In the genomic region with DNA sequence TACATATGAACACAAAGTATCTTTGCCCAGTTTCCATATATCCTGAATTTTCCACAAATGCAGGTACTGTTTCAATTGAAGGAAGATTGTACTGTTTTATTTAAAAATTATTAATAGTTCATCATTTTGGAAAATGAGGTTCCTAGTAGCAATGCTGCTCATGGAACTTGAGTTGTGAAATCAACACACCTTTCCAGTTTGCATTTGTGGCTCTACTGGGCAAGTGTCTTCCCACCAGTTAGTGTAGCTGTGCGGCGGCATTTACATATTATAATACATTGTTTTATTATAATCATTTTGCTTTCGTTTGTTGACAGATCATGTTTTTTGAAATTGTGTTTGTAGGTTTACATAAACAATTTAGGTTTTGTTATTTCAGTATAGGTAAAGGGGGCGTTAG, we compare ENCODE assay signal across 8 cellular contexts. TPM values are rescaled to one million over a fixed set of nuclear protein-coding genes. Genes with fewer than 3 reads are reported as not detected.
A peak's percentile ranks its signal among the peaks of the same experiment; 100 is the strongest.
DNase-seq lines count a peak whose midpoint lies in the region; ATAC-seq, FAIRE-seq and TF ChIP-seq lines count a peak whose summit lies in the region.

No MANE protein-coding gene starts in this region.

- H3K4me1 ChIP-seq in OCI-LY3 (ENCODE audit: low read length), result peaks cover 26% of the 10 kb centered on the region
- H3K4me1 ChIP-seq in endothelial cell of umbilical vein (ENCODE audit: control insufficient read depth, extremely low read depth, insufficient read depth, low read length), result peaks cover 5% of the 10 kb centered on the region
- H3K4me1 ChIP-seq in parathyroid adenoma, result no peaks in the 10 kb centered on the region

- H3K79me2 ChIP-seq in OCI-LY3 (ENCODE audit: low read length), result peaks cover 36% of the 10 kb centered on the region
- peaks cover 30% of the 10 kb centered on the region for H3K79me2 ChIP-seq in endothelial cell of umbilical vein (ENCODE audit: control insufficient read depth, insufficient read depth, low read length)
- H3K79me2 ChIP-seq in parathyroid adenoma, result peaks cover 21% of the 10 kb centered on the region

- H3K9me3 ChIP-seq in OCI-LY3 (ENCODE audit: insufficient read depth, low read length), result no peaks in the 10 kb centered on the region
- no peaks in the 10 kb centered on the region for H3K9me3 ChIP-seq in endothelial cell of umbilical vein (replicated peaks; ENCODE audit: control insufficient read depth, insufficient read depth, low read length)
- H3K9me3 ChIP-seq in parathyroid adenoma (ENCODE audit: control insufficient read depth, low read length), result no peaks in the 10 kb centered on the region

- intact Hi-C loops in endothelial cell of umbilical vein (cut with micrococcal nuclease), result loop anchor here (2.0 to 10.0 kb wide), 3 partner anchors 31 to 247 kb away; a partner anchor contains a TSS

- no peak for TF ChIP-seq CTCF in OCI-LY3 (IDR thresholded peaks at IDR 0.05; ENCODE audit: low read depth, low read length)
- no peak for TF ChIP-seq CTCF in endothelial cell of umbilical vein (IDR thresholded peaks at IDR 0.05; ENCODE audit: extremely low read depth in 1 of 2, insufficient read depth in 1 of 2, low read depth in 1 of 2, low read length in 2 of 2)
- TF ChIP-seq CTCF in parathyroid adenoma (IDR thresholded peaks at IDR 0.05), result no peak

- peak overlapping the region; percentile 99 for H3K4me3 ChIP-seq in OCI-LY3 (ENCODE audit: low read length)
- peak overlapping the region; percentile 10 to 58 (median 37) for H3K4me3 ChIP-seq in endothelial cell of umbilical vein (replicated peaks in 1 of 3; ENCODE audit: insufficient read depth in 1 of 3, low read depth in 1 of 3, low read length in 3 of 3)
- peak overlapping the region; percentile 100 for H3K4me3 ChIP-seq in parathyroid adenoma (ENCODE audit: low read depth, low read length)

- peak overlapping the region; percentile 90 for H2AFZ ChIP-seq in OCI-LY3 (ENCODE audit: low read depth, low read length)
- H2AFZ ChIP-seq in endothelial cell of umbilical vein (ENCODE audit: low read depth, low read length), result peak overlapping the region; percentile 73
- peak overlapping the region; percentile 71 for H2AFZ ChIP-seq in parathyroid adenoma

- DNase-seq in endothelial cell of umbilical vein (ENCODE audit: low read depth, low spot score) (no peak), T1000 (lab: John Stamatoyannopoulos, UW) (no peak)

- H4K20me1 ChIP-seq in OCI-LY3 (ENCODE audit: insufficient read depth, low read length) (peaks cover 21% of the 10 kb centered on the region), endothelial cell of umbilical vein (replicated peaks; ENCODE audit: control insufficient read depth, extremely low read depth, insufficient read depth, low read length) (no peaks in the 10 kb centered on the region)

- peak overlapping the region; percentile 91 for H3K4me2 ChIP-seq in OCI-LY3 (ENCODE audit: low read length)
- H3K4me2 ChIP-seq in endothelial cell of umbilical vein (ENCODE audit: insufficient read depth, low read length), result peak overlapping the region; percentile 69
- H3K4me2 ChIP-seq in parathyroid adenoma (ENCODE audit: low read length), result no peak overlapping the region

- H3K27ac ChIP-seq in OCI-LY3 (ENCODE audit: low read length) (peak overlapping the region; percentile 98), endothelial cell of umbilical vein (ENCODE audit: insufficient read depth, low read depth, low read length) (peak overlapping the region; percentile 96), parathyroid adenoma (peak overlapping the region; percentile 100)

- ATAC-seq in GM19467 (IDR thresholded peaks at IDR 0.05; ENCODE audit: unreplicated experiment), result no peak
- no peak for ATAC-seq in HG03521 (IDR thresholded peaks at IDR 0.05; ENCODE audit: unreplicated experiment)
- no peak for ATAC-seq in HG02884 (IDR thresholded peaks at IDR 0.05; ENCODE audit: unreplicated experiment)

- H3K27me3 ChIP-seq in OCI-LY3 (ENCODE audit: low read depth, low read length) (no peaks in the 10 kb centered on the region), endothelial cell of umbilical vein (ENCODE audit: control insufficient read depth in 2 of 2, insufficient read depth in 2 of 2, low read length in 2 of 2) (no peaks in the 10 kb centered on the region), parathyroid adenoma (ENCODE audit: control insufficient read depth, insufficient read depth, low read length) (no peaks in the 10 kb centered on the region)

- no TSS peak for BruUV-seq in endothelial cell of umbilical vein (replicated peaks; lab: Mats Ljungman, UMichigan)

- POLR2A ChIA-PET in endothelial cell of umbilical vein (lab: Charles Lee), result no interaction called here

- H3K36me3 ChIP-seq in OCI-LY3 (replicated peaks; ENCODE audit: low read depth, low read length) (peaks cover 17% of the 10 kb centered on the region), endothelial cell of umbilical vein (ENCODE audit: control insufficient read depth in 2 of 2, extremely low read depth in 1 of 2, insufficient read depth in 2 of 2, low read length in 2 of 2) (no peaks in the 10 kb centered on the region), parathyroid adenoma (ENCODE audit: control insufficient read depth, insufficient read depth, low read length) (no peaks in the 10 kb centered on the region)

- peak; percentile 54 for FAIRE-seq in G401.6 (lab: Jason Lieb, UNC)
- no peak for FAIRE-seq in endothelial cell of umbilical vein (lab: Jason Lieb, UNC)

- no peak for TF ChIP-seq POLR2A in endothelial cell of umbilical vein (IDR thresholded peaks at IDR 0.05; ENCODE audit: low read depth, low read length)

- CTCF ChIA-PET in endothelial cell of umbilical vein (lab: Charles Lee), result no interaction called here

- peak overlapping the region; percentile 100 for H3K9ac ChIP-seq in OCI-LY3 (ENCODE audit: low read length)
- peak overlapping the region; percentile 97 for H3K9ac ChIP-seq in endothelial cell of umbilical vein (replicated peaks; ENCODE audit: extremely low read depth, insufficient read depth, low read length)
- H3K9ac ChIP-seq in parathyroid adenoma, result no peak overlapping the region

- H3K9me1 ChIP-seq in endothelial cell of umbilical vein (replicated peaks; ENCODE audit: control insufficient read depth, extremely low read depth, insufficient read depth, low read length), result no peaks in the 10 kb centered on the region

- dilution Hi-C loops in endothelial cell of umbilical vein (cut with MboI; ENCODE audit: extremely low pct_ligation_motif_present, low sequenced_read_pairs), result no loop called here

TF ChIP-seq in endothelial cell of umbilical vein, 7 proteins besides CTCF, POLR2A, EP300 and RAD21:
- TF ChIP-seq, protein P1, sequence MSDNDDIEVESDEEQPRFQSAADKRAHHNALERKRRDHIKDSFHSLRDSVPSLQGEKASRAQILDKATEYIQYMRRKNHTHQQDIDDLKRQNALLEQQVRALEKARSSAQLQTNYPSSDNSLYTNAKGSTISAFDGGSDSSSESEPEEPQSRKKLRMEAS (IDR thresholded peaks at IDR 0.05; ENCODE audit: insufficient read depth, insufficient read length), result no peak
- TF ChIP-seq JUN (IDR thresholded peaks at IDR 0.05; ENCODE audit: borderline replicate concordance, insufficient read depth, insufficient read length, low read depth), result no peak
- no peak for TF ChIP-seq EZH2 (IDR thresholded peaks at IDR 0.05; ENCODE audit: borderline replicate concordance, low read depth, low read length, severe bottlenecking)
- TF ChIP-seq GATA2 (IDR thresholded peaks at IDR 0.05; ENCODE audit: insufficient read depth, insufficient read length, low read depth, low read length), result no peak
- no peak for TF ChIP-seq FOS (IDR thresholded peaks at IDR 0.05; ENCODE audit: borderline replicate concordance, insufficient read depth, low read length)
- no peak for TF ChIP-seq POLR2AphosphoS5 (IDR thresholded peaks at IDR 0.05; ENCODE audit: insufficient read depth, low read depth, low read length)
- TF ChIP-seq MYC (IDR thresholded peaks at IDR 0.05; ENCODE audit: low read depth, low read length), result no peak

RNA-seq across cellular contexts. Expression of a gene that starts 2.0 kb away (rescaled TPM):
- 300 and 304 TPM in 2 replicates for total RNA-seq in endothelial cell of umbilical vein
- polyA plus RNA-seq in endothelial cell of umbilical vein, result 28.7 and 48.5 TPM in 2 replicates
- 49.3 and 50.0 TPM in 2 replicates for polyA plus RNA-seq in endothelial cell of umbilical vein (2011; cell fraction: cytosol; rRNA removed)
- 128 and 131 TPM in 2 replicates for polyA plus RNA-seq in endothelial cell of umbilical vein (2011; cell fraction: nucleus; rRNA removed)
- 171 and 238 TPM in 2 replicates for polyA plus RNA-seq in endothelial cell of umbilical vein (2012)
- polyA minus RNA-seq in endothelial cell of umbilical vein, result 158 and 184 TPM in 2 replicates
- 175 TPM for polyA minus RNA-seq in endothelial cell of umbilical vein (2011; cell fraction: cytosol; rRNA and poly(A)+ RNA removed)
- 207 and 245 TPM in 2 replicates for polyA minus RNA-seq in endothelial cell of umbilical vein (2011; cell fraction: nucleus; rRNA and poly(A)+ RNA removed)

Comparison
In these comparisons a context has a peak if more than half of its experiments do, and no peak if none do; other contexts are left out.
1. H3K4me3 ChIP-seq: peak in every context shown above with its lines; median percentile 100 in parathyroid adenoma; 99 in OCI-LY3; 37 in endothelial cell of umbilical vein.